Comparison of ENCODE assay signal across 8 cellular contexts in genomic region chr19:4066176-4066606, GRCh38. TPM values are rescaled to one million over a fixed set of nuclear protein-coding genes. Genes with fewer than 3 reads are reported as not detected.
DNase-seq lines count a peak whose midpoint lies in the region; ATAC-seq and TF ChIP-seq lines count a peak whose summit lies in the region.

No MANE protein-coding gene starts in this region.

- WGBS in ectodermal cell, 2 experiments: 0% methylated on average over 31 of the region's 31 CpGs

- DNase-seq in CD14-positive monocyte (ENCODE audit: low spot score) (no peak), DMS53 (lab: John Stamatoyannopoulos, UW) (no peak)
- DNase-seq in T-helper 2 cell treated with Interferon-gamma antibody and Interleukin-4, amounts not matched to agents 5 μg/mL and 100 μg/mL, for 36 hours (ENCODE audit: low spot score): peak; percentile 32
- peak in 8 of 10 donors; percentile 63 to 87 (median 75) for DNase-seq in naive thymus-derived CD8-positive, alpha-beta T cell

- peak; percentile 8 to 13 for ATAC-seq in naive thymus-derived CD8-positive, alpha-beta T cell
- ATAC-seq in GM18502 (IDR thresholded peaks at IDR 0.05; ENCODE audit: poor library complexity, unreplicated experiment) (no peak), GM19397 (IDR thresholded peaks at IDR 0.05; ENCODE audit: unreplicated experiment) (no peak), GM21529 (IDR thresholded peaks at IDR 0.05; ENCODE audit: unreplicated experiment) (no peak)

- H3K27ac Mint-ChIP-seq in CD14-positive monocyte: peak overlapping the region in 4 of 7 donors; percentile 16 to 79 (median 48)
- H3K27ac Mint-ChIP-seq in T-helper 2 cell treated with Interferon-gamma antibody and Interleukin-4, amounts not matched to agents 5 μg/mL and 100 μg/mL, for 36 hours: no peak overlapping the region
- peak overlapping the region in 7 of 10 donors; percentile 32 to 81 (median 65) for H3K27ac Mint-ChIP-seq in naive thymus-derived CD8-positive, alpha-beta T cell

- H3K9me3 Mint-ChIP-seq in CD14-positive monocyte: no peaks in the 10 kb centered on the region
- no peaks in the 10 kb centered on the region for H3K9me3 Mint-ChIP-seq in T-helper 2 cell treated with Interferon-gamma antibody and Interleukin-4, amounts not matched to agents 5 μg/mL and 100 μg/mL, for 36 hours
- no peaks in the 10 kb centered on the region for H3K9me3 Mint-ChIP-seq in naive thymus-derived CD8-positive, alpha-beta T cell

- no peak overlapping the region for H3K27ac ChIP-seq in ectodermal cell (ENCODE audit: insufficient read depth, low read depth, low read length, poor library complexity, severe bottlenecking)

- no peaks in the 10 kb centered on the region for H3K9me3 ChIP-seq in ectodermal cell (ENCODE audit: control insufficient read depth, low read length)

- H3K27me3 Mint-ChIP-seq in CD14-positive monocyte (ENCODE audit: low read depth in 3 of 3): peaks cover 0 to 2% (median 0%) of the 10 kb centered on the region in 3 donors
- no peaks in the 10 kb centered on the region for H3K27me3 Mint-ChIP-seq in T-helper 2 cell treated with Interferon-gamma antibody and Interleukin-4, amounts not matched to agents 5 μg/mL and 100 μg/mL, for 36 hours (ENCODE audit: low read depth)
- H3K27me3 Mint-ChIP-seq in naive thymus-derived CD8-positive, alpha-beta T cell: no peaks in the 10 kb centered on the region

- H3K4me3 ChIP-seq in ectodermal cell (ENCODE audit: insufficient read depth, low read depth, low read length): peak overlapping the region; percentile 52

- POLR2A ChIA-PET in naive thymus-derived CD8-positive, alpha-beta T cell (lab: Charles Lee): interaction anchor here (0.5 to 5.4 kb wide), 23 partner anchors 12 to 800 kb away, joined by 3 to 74 read pairs (median 6); partner anchors contain the start of genes DAPK3, EEF2, PIAS4 and YJU2

- intact Hi-C loops in CD14-positive monocyte (cut with micrococcal nuclease): loop anchor here (2.0 to 5.0 kb wide), 4 partner anchors 13 to 79 kb away; partner anchors contain the start of genes EEF2 (in 1 of the 2) and MAP2K2 (in 1 of the 2)

- no peak for TF ChIP-seq CTCF in CD14-positive monocyte (IDR thresholded peaks at IDR 0.05)

- H3K4me1 ChIP-seq in ectodermal cell (ENCODE audit: control insufficient read depth, insufficient read depth, low read length): peaks cover 5% of the 10 kb centered on the region

- peaks cover 10 to 15% of the 10 kb centered on the region in 2 donors for H3K36me3 Mint-ChIP-seq in CD14-positive monocyte
- H3K36me3 Mint-ChIP-seq in T-helper 2 cell treated with Interferon-gamma antibody and Interleukin-4, amounts not matched to agents 5 μg/mL and 100 μg/mL, for 36 hours (ENCODE audit: low read depth): peaks cover 3% of the 10 kb centered on the region
- H3K36me3 Mint-ChIP-seq in naive thymus-derived CD8-positive, alpha-beta T cell: peaks cover 0 to 5% (median 0%) of the 10 kb centered on the region in 3 donors

- peaks cover 32% of the 10 kb centered on the region for H3K27me3 ChIP-seq in ectodermal cell (ENCODE audit: control insufficient read depth, insufficient read depth, low read length, poor library complexity, severe bottlenecking)

- no peaks in the 10 kb centered on the region for H3K36me3 ChIP-seq in ectodermal cell (ENCODE audit: control insufficient read depth, insufficient read depth, low read length)

- H3K4me1 Mint-ChIP-seq in CD14-positive monocyte: peaks cover 44% of the 10 kb centered on the region
- peaks cover 16% of the 10 kb centered on the region for H3K4me1 Mint-ChIP-seq in T-helper 2 cell treated with Interferon-gamma antibody and Interleukin-4, amounts not matched to agents 5 μg/mL and 100 μg/mL, for 36 hours (ENCODE audit: low read depth)
- H3K4me1 Mint-ChIP-seq in naive thymus-derived CD8-positive, alpha-beta T cell: peaks cover 7 to 49% (median 39%) of the 10 kb centered on the region in 4 donors

- H3K4me3 Mint-ChIP-seq in CD14-positive monocyte: peak overlapping the region in 1 of 2 donors; percentile 67
- H3K4me3 Mint-ChIP-seq in T-helper 2 cell treated with Interferon-gamma antibody and Interleukin-4, amounts not matched to agents 5 μg/mL and 100 μg/mL, for 36 hours: peak overlapping the region; percentile 55
- peak overlapping the region; percentile 50 to 88 (median 67) for H3K4me3 Mint-ChIP-seq in naive thymus-derived CD8-positive, alpha-beta T cell

RNA-seq across cellular contexts. Expression of gene ZBTB7A, which starts 0.5 kb away (rescaled TPM):
- polyA plus RNA-seq in CD14-positive monocyte: 10 to 100 TPM; 18.0 to 20.2 TPM
- polyA plus RNA-seq in ectodermal cell (2013, experiment 1 of 4): 8.4 TPM
- 7.6 TPM for polyA plus RNA-seq in ectodermal cell (2013, experiment 2 of 4)
- 7.8 TPM for polyA plus RNA-seq in ectodermal cell (2013, experiment 3 of 4)
- 8.3 TPM for polyA plus RNA-seq in ectodermal cell (2013, experiment 4 of 4)
- 10 to 100 TPM; 59.9 TPM for total RNA-seq in naive thymus-derived CD8-positive, alpha-beta T cell
- 10 to 100 TPM; 31.3 to 52.2 (median 31.5) TPM for polyA plus RNA-seq in naive thymus-derived CD8-positive, alpha-beta T cell

RNA-seq across cellular contexts. Expression of gene MAP2K2, which starts 57.7 kb away (rescaled TPM):
- 10 to 100 TPM; 30.5 to 40.2 TPM for polyA plus RNA-seq in CD14-positive monocyte
- polyA plus RNA-seq in ectodermal cell (2013, experiment 1 of 4): 202 TPM
- polyA plus RNA-seq in ectodermal cell (2013, experiment 2 of 4): 207 TPM
- 161 TPM for polyA plus RNA-seq in ectodermal cell (2013, experiment 3 of 4)
- polyA plus RNA-seq in ectodermal cell (2013, experiment 4 of 4): 157 TPM
- 100 to 1,000 TPM; 119 to 134 TPM for total RNA-seq in naive thymus-derived CD8-positive, alpha-beta T cell
- 100 to 1,000 TPM in 1 of 3 donors, 10 to 100 TPM in 2; 48.0 to 101 (median 67.3) TPM for polyA plus RNA-seq in naive thymus-derived CD8-positive, alpha-beta T cell

RNA-seq across cellular contexts. Expression of gene PIAS4, which starts 58.7 kb away (rescaled TPM):
- polyA plus RNA-seq in CD14-positive monocyte: 1 to 10 TPM; 2.3 to 5.9 TPM
- polyA plus RNA-seq in ectodermal cell (2013, experiment 1 of 4): 42.6 TPM
- 44.6 TPM for polyA plus RNA-seq in ectodermal cell (2013, experiment 2 of 4)
- 33.7 TPM for polyA plus RNA-seq in ectodermal cell (2013, experiment 3 of 4)
- polyA plus RNA-seq in ectodermal cell (2013, experiment 4 of 4): 34.3 TPM
- 10 to 100 TPM; 34.4 to 34.9 TPM for total RNA-seq in naive thymus-derived CD8-positive, alpha-beta T cell
- polyA plus RNA-seq in naive thymus-derived CD8-positive, alpha-beta T cell: 1 to 10 TPM; 3.2 to 4.9 (median 4.5) TPM

Comparison
In these comparisons a context has a peak if more than half of its experiments do, and no peak if none do; other contexts are left out.
1. DNase-seq: peak in T-helper 2 cell treated with Interferon-gamma antibody and Interleukin-4, amounts not matched to agents 5 μg/mL and 100 μg/mL, for 36 hours (single experiment) and naive thymus-derived CD8-positive, alpha-beta T cell (8 of 10); none in CD14-positive monocyte (single experiment) and DMS53 (single experiment).
2. ATAC-seq: peak in naive thymus-derived CD8-positive, alpha-beta T cell (2 of 2); none in GM18502 (single experiment), GM19397 (single experiment) and GM21529 (single experiment).